ENCODE assay signal across 8 cellular contexts in genomic region chr1:100132566-100133477, GRCh38. TPM values are rescaled to one million over a fixed set of nuclear protein-coding genes. Genes with fewer than 3 reads are reported as not detected.
DNase-seq lines count a peak whose midpoint lies in the region; ATAC-seq, FAIRE-seq and TF ChIP-seq lines count a peak whose summit lies in the region.

Gene SASS6 (minus strand): TSS chr1:100132930. CDS start chr1:100132814, 116 bp downstream.
Gene TRMT13 (plus strand): TSS chr1:100133163. CDS start chr1:100133169, 6 bp downstream.

- H3K4me1 Mint-ChIP-seq in natural killer cell treated with Interleukin-12 subunit alpha and Interleukin-12 subunit beta and Interleukin-15 and Interleukin-18, amount 100 ng/mL, for 72 hours (ENCODE audit: low read depth in 2 of 2): peaks cover 21 to 37% of the 10 kb centered on the region in 2 donors

- FAIRE-seq in H54 (lab: Jason Lieb, UNC): peak; percentile 97

- H3K4me3 ChIP-seq in Loucy (ENCODE audit: low read length, poor library complexity, severe bottlenecking): peak within 1 kb of the TSS; percentile 82
- H3K4me3 ChIP-seq in fibroblast of pulmonary artery (replicated peaks; ENCODE audit: low read depth, low read length): peak within 1 kb of the TSS; percentile 95

- H2AFZ ChIP-seq in Loucy (ENCODE audit: low read length): peak within 1 kb of the TSS; percentile 97

- peaks cover 3% of the 10 kb centered on the region for H3K36me3 Mint-ChIP-seq in natural killer cell treated with Interleukin-12 subunit alpha and Interleukin-12 subunit beta and Interleukin-15 and Interleukin-18, amount 100 ng/mL, for 72 hours

- H3K9me2 ChIP-seq in Loucy (replicated peaks; ENCODE audit: low read depth, low read length): no peaks in the 10 kb centered on the region

- TF ChIP-seq POLR2A in H54 (IDR thresholded peaks at IDR 0.05; ENCODE audit: low read depth, low read length) (peak; percentile 45), Raji (IDR thresholded peaks at IDR 0.05; ENCODE audit: insufficient read depth, low read depth, low read length) (peak; percentile 75)

- H3K27ac Mint-ChIP-seq in natural killer cell treated with Interleukin-12 subunit alpha and Interleukin-12 subunit beta and Interleukin-15 and Interleukin-18, amount 100 ng/mL, for 72 hours: peak within 1 kb of the TSS; percentile 90 to 98

- TF ChIP-seq CTCF in Loucy (conservative IDR thresholded peaks at IDR 0.05; ENCODE audit: low read length): no peak
- no peak for TF ChIP-seq CTCF in fibroblast of pulmonary artery (IDR thresholded peaks at IDR 0.05; ENCODE audit: low read length, missing control alignments)

- no peaks in the 10 kb centered on the region for H3K27me3 ChIP-seq in Loucy (ENCODE audit: insufficient read depth, low read length, poor library complexity, severe bottlenecking)

- H3K79me2 ChIP-seq in Loucy (ENCODE audit: insufficient read depth, low read length): peaks cover 72% of the 10 kb centered on the region

- H3F3A ChIP-seq in Loucy (ENCODE audit: low read depth): no peaks in the 10 kb centered on the region

- H3K4me3 Mint-ChIP-seq in natural killer cell treated with Interleukin-12 subunit alpha and Interleukin-12 subunit beta and Interleukin-15 and Interleukin-18, amount 100 ng/mL, for 72 hours: peak within 1 kb of the TSS; percentile 98

- H3K9ac ChIP-seq in Loucy (ENCODE audit: low read depth, low read length, poor library complexity, severe bottlenecking): peak within 1 kb of the TSS; percentile 81

- H3K27me3 Mint-ChIP-seq in natural killer cell treated with Interleukin-12 subunit alpha and Interleukin-12 subunit beta and Interleukin-15 and Interleukin-18, amount 100 ng/mL, for 72 hours: no peaks in the 10 kb centered on the region

- peaks cover 23% of the 10 kb centered on the region for H4K20me1 ChIP-seq in Loucy (ENCODE audit: insufficient read depth, low read length, poor library complexity, severe bottlenecking)

- peak; percentile 98 to 99 for ATAC-seq in natural killer cell treated with Interleukin-12 subunit alpha and Interleukin-12 subunit beta and Interleukin-15 and Interleukin-18, amount 100 ng/mL, for 72 hours
- peak; percentile 96 for ATAC-seq in stimulated activated naive CD8-positive, alpha-beta T cell treated with anti-CD3 and anti-CD28 coated beads, Interleukin-15, Interleukin-2, amounts not matched to agents 100 U/mL and 50 U/mL, for 24 hours

- H3K9me3 Mint-ChIP-seq in natural killer cell treated with Interleukin-12 subunit alpha and Interleukin-12 subunit beta and Interleukin-15 and Interleukin-18, amount 100 ng/mL, for 72 hours: no peaks in the 10 kb centered on the region

- peak; percentile 99 for DNase-seq in EL
- DNase-seq in H54 (ENCODE audit: insufficient read length, low spot score): peak; percentile 73
- DNase-seq in activated T-helper 9 cell treated with anti-CD3 and anti-CD28 coated beads, Interleukin-2, amount 50 U/mL, for 16 hours (ENCODE audit: low read depth): peak; percentile 90
- DNase-seq in fibroblast of pulmonary artery (ENCODE audit: low read depth): peak; percentile 99
- DNase-seq in natural killer cell treated with Interleukin-12 subunit alpha and Interleukin-12 subunit beta and Interleukin-15 and Interleukin-18, amount 100 ng/mL, for 72 hours (ENCODE audit: low spot score): peak; percentile 97
- peak; percentile 91 for DNase-seq in stimulated activated naive CD8-positive, alpha-beta T cell treated with anti-CD3 and anti-CD28 coated beads, Interleukin-15, Interleukin-2, amounts not matched to agents 100 U/mL and 50 U/mL, for 24 hours

- H3K9me3 ChIP-seq in Loucy (ENCODE audit: insufficient read depth, low read depth, low read length): no peaks in the 10 kb centered on the region

- peaks cover 7% of the 10 kb centered on the region; the same call in 1 of the 2 replicates for H3K36me3 ChIP-seq in Loucy (ENCODE audit: insufficient read depth, low read length)

- H3K4me1 ChIP-seq in Loucy (ENCODE audit: insufficient read depth, low read length, poor library complexity, severe bottlenecking): peaks cover 55% of the 10 kb centered on the region

- H3K4me2 ChIP-seq in Loucy (ENCODE audit: low read depth, low read length, poor library complexity, severe bottlenecking): peak within 1 kb of the TSS; percentile 98

RNA-seq across cellular contexts. Expression of gene SASS6, which starts in this region (rescaled TPM):
- 10 to 100 TPM in 1 of 2 donors, 1 to 10 TPM in 1; 8.3 to 14.8 TPM for total RNA-seq in natural killer cell treated with Interleukin-12 subunit alpha and Interleukin-12 subunit beta and Interleukin-15 and Interleukin-18, amount 100 ng/mL, for 72 hours

RNA-seq across cellular contexts. Expression of gene TRMT13, which starts in this region (rescaled TPM):
- total RNA-seq in natural killer cell treated with Interleukin-12 subunit alpha and Interleukin-12 subunit beta and Interleukin-15 and Interleukin-18, amount 100 ng/mL, for 72 hours: 10 to 100 TPM; 19.2 to 21.0 TPM

Comparison
In these comparisons a context has a peak if more than half of its experiments do, and no peak if none do; other contexts are left out.
1. Peak in every context shown above with its lines: DNase-seq, ATAC-seq and H3K4me3 ChIP-seq.